Comparison of ENCODE assay signal across 9 cellular contexts in genomic region chr20:56391037-56391436, GRCh38. TPM values are rescaled to one million over a fixed set of nuclear protein-coding genes. Genes with fewer than 3 reads are reported as not detected.
DNase-seq lines count a peak whose midpoint lies in the region; ATAC-seq and TF ChIP-seq lines count a peak whose summit lies in the region.
"Had no signal": no experiment of that assay in that cellular context is flagged by ENCODE, and none has a peak within 500 bp of the region (broad histone marks: within the 10 kb centered on the region; RNA-seq: fewer than 3 reads in every experiment).

No MANE protein-coding gene starts in this region.

- H3K27ac Mint-ChIP-seq in CD8-positive, alpha-beta T cell = peak overlapping the region; percentile 52
- no peak overlapping the region for H3K27ac Mint-ChIP-seq in neural progenitor cell
- H3K27ac Mint-ChIP-seq: progenitor cell of endocrine pancreas had no signal

- H3K27me3 ChIP-seq in CD8-positive, alpha-beta T cell (ENCODE audit: insufficient read depth, low read length) = no peaks in the 10 kb centered on the region
- H3K27me3 ChIP-seq in MG63 (no peaks in the 10 kb centered on the region), colonic mucosa (no peaks in the 10 kb centered on the region), neural progenitor cell (no peaks in the 10 kb centered on the region)

- H3K9ac ChIP-seq in colonic mucosa (ENCODE audit: low read depth in 2 of 2, low read length in 2 of 2) (peak overlapping the region in 1 of 2 donors; percentile 65), neural progenitor cell (peak overlapping the region; percentile 53)

- peaks cover 9% of the 10 kb centered on the region for H3K36me3 ChIP-seq in CD8-positive, alpha-beta T cell (ENCODE audit: insufficient read depth, low read length)
- peaks cover 80% of the 10 kb centered on the region for H3K36me3 ChIP-seq in MG63
- H3K36me3 ChIP-seq in colonic mucosa = no peaks in the 10 kb centered on the region
- peaks cover 10% of the 10 kb centered on the region for H3K36me3 ChIP-seq in neural progenitor cell

- no peak for DNase-seq in CD8-positive, alpha-beta T cell
- DNase-seq in MG63 = no peak
- no peak for DNase-seq in colonic mucosa
- DNase-seq in neural progenitor cell (ENCODE audit: low spot score) = no peak
- DNase-seq in T1000 (lab: John Stamatoyannopoulos, UW) = no peak
- DNase-seq in middle frontal gyrus (ENCODE audit: extremely low spot score, low spot score) = no peak
- DNase-seq in NCI-H146 treated with DMSO at 0.1 percent for 48 hours (lab: John Stamatoyannopoulos, UW; ENCODE audit: unreplicated experiment) = no peak
- DNase-seq in SHP77 (lab: John Stamatoyannopoulos, UW) = no peak

- ATAC-seq in CD8-positive, alpha-beta T cell = no peak

- H2AFZ ChIP-seq in neural progenitor cell (replicated peaks) = no peak overlapping the region

- H3K4me3 ChIP-seq in CD8-positive, alpha-beta T cell (ENCODE audit: low read depth, low read length) = peak overlapping the region; percentile 46
- H3K4me3 ChIP-seq in MG63 (peak overlapping the region; percentile 78), colonic mucosa (peak overlapping the region; percentile 88), neural progenitor cell (peak overlapping the region; percentile 73)

- H4K20me1 ChIP-seq in neural progenitor cell (ENCODE audit: low read depth) = peaks cover 60% of the 10 kb centered on the region

- peaks cover 96% of the 10 kb centered on the region for H3K79me2 ChIP-seq in neural progenitor cell (ENCODE audit: low read depth)

- no peak overlapping the region for H3K4me3 Mint-ChIP-seq in CD8-positive, alpha-beta T cell
- no peak overlapping the region for H3K4me3 Mint-ChIP-seq in neural progenitor cell

- H3K9me3 Mint-ChIP-seq in CD8-positive, alpha-beta T cell = no peaks in the 10 kb centered on the region
- no peaks in the 10 kb centered on the region for H3K9me3 Mint-ChIP-seq in neural progenitor cell

- intact Hi-C loops in CD8-positive, alpha-beta T cell (cut with DNase I, micrococcal nuclease) = loop anchor here (5.0 to 10.0 kb wide), 2 partner anchors 954 to 1916 kb away; partner anchors contain the start of gene RAB22A (in 1 of the 2)
- intact Hi-C loops in colonic mucosa (cut with DNase I) = no loop called here

- CTCF ChIA-PET in CD8-positive, alpha-beta T cell (lab: Charles Lee) = no interaction called here

- peaks cover 26% of the 10 kb centered on the region for H3K4me1 Mint-ChIP-seq in CD8-positive, alpha-beta T cell (ENCODE audit: low read depth)
- peaks cover 32% of the 10 kb centered on the region for H3K4me1 Mint-ChIP-seq in neural progenitor cell

- no peak for TF ChIP-seq CTCF in CD8-positive, alpha-beta T cell (IDR thresholded peaks at IDR 0.05)
- TF ChIP-seq CTCF in colonic mucosa (IDR thresholded peaks at IDR 0.05) = no peak
- no peak for TF ChIP-seq CTCF in neural progenitor cell (IDR thresholded peaks at IDR 0.05)

- H3K36me3 Mint-ChIP-seq in CD8-positive, alpha-beta T cell = peaks cover 16% of the 10 kb centered on the region
- peaks cover 32% of the 10 kb centered on the region for H3K36me3 Mint-ChIP-seq in neural progenitor cell

- POLR2A ChIA-PET in CD8-positive, alpha-beta T cell (lab: Charles Lee) = interaction anchor here (0.7 to 2.6 kb wide), 3 partner anchors 32 to 1845 kb away, joined by 4 to 21 read pairs (median 9); partner anchors contain the start of genes FAM210B and RTF2

- H3K9me3 ChIP-seq in CD8-positive, alpha-beta T cell (ENCODE audit: low read length) = no peaks in the 10 kb centered on the region
- H3K9me3 ChIP-seq in MG63 = no peaks in the 10 kb centered on the region
- no peaks in the 10 kb centered on the region for H3K9me3 ChIP-seq in colonic mucosa
- H3K9me3 ChIP-seq in neural progenitor cell (ENCODE audit: low read depth) = no peaks in the 10 kb centered on the region

- H3K4me2 ChIP-seq in neural progenitor cell = peak overlapping the region; percentile 90

- no peaks in the 10 kb centered on the region for H3K27me3 Mint-ChIP-seq in CD8-positive, alpha-beta T cell (ENCODE audit: low read depth)
- no peaks in the 10 kb centered on the region for H3K27me3 Mint-ChIP-seq in neural progenitor cell (ENCODE audit: insufficient read depth, low read depth)
- H3K27me3 Mint-ChIP-seq: progenitor cell of endocrine pancreas had no signal

- no peak overlapping the region for H3K27ac ChIP-seq in CD8-positive, alpha-beta T cell (ENCODE audit: low read depth, low read length)
- H3K27ac ChIP-seq in colonic mucosa (peak overlapping the region; percentile 89), neural progenitor cell (no peak overlapping the region)

- H3F3A ChIP-seq in neural progenitor cell (ENCODE audit: low read depth) = peaks cover 7% of the 10 kb centered on the region

- H3K4me1 ChIP-seq in CD8-positive, alpha-beta T cell (ENCODE audit: insufficient read depth, low read length) = peaks cover 17% of the 10 kb centered on the region
- H3K4me1 ChIP-seq in colonic mucosa = peaks cover 6% of the 10 kb centered on the region
- H3K4me1 ChIP-seq in neural progenitor cell = peaks cover 21% of the 10 kb centered on the region

RNA-seq across cellular contexts. Expression of gene AURKA, which starts 1.0 kb away (rescaled TPM):
- under 1 TPM; 0.22 to 0.81 TPM for total RNA-seq in CD8-positive, alpha-beta T cell
- total RNA-seq in MG63 (2014; rRNA removed; shearing (Covaris generic); ENCODE audit: low replicate concordance) = 86.4 and 130 TPM in 2 replicates
- 10 to 100 TPM; 25.6 to 62.4 TPM for total RNA-seq in colonic mucosa
- total RNA-seq in neural progenitor cell (ENCODE audit: low replicate concordance) = 144 and 186 TPM in 2 replicates

RNA-seq across cellular contexts. Expression of gene CSTF1, which starts 1.4 kb away (rescaled TPM):
- total RNA-seq in CD8-positive, alpha-beta T cell = 10 to 100 TPM; 20.7 to 26.0 TPM
- total RNA-seq in MG63 (2014; rRNA removed; shearing (Covaris generic); ENCODE audit: low replicate concordance) = 68.6 and 135 TPM in 2 replicates
- total RNA-seq in colonic mucosa (10 to 100 TPM; 24.2 to 32.0 TPM), neural progenitor cell (ENCODE audit: low replicate concordance) (72.7 and 87.2 TPM in 2 replicates)

RNA-seq across cellular contexts. Expression of gene CASS4, which starts 21.0 kb away (rescaled TPM):
- total RNA-seq in CD8-positive, alpha-beta T cell = 10 to 100 TPM; 23.5 to 26.0 TPM
- total RNA-seq in MG63 (2014; rRNA removed; shearing (Covaris generic); ENCODE audit: low replicate concordance) = 0.07 and 0.25 TPM in 2 replicates
- total RNA-seq in colonic mucosa = under 1 TPM; 0.17 to 0.98 TPM
- 0.09 TPM in 1 of 2 replicates, not detected in the other for total RNA-seq in neural progenitor cell (ENCODE audit: low replicate concordance)

RNA-seq across cellular contexts. Expression of gene FAM210B, which starts 32.3 kb away (rescaled TPM):
- 10 to 100 TPM; 10.8 to 12.1 TPM for total RNA-seq in CD8-positive, alpha-beta T cell
- 12.2 and 14.0 TPM in 2 replicates for total RNA-seq in MG63 (2014; rRNA removed; shearing (Covaris generic); ENCODE audit: low replicate concordance)
- 10 to 100 TPM; 18.2 to 35.2 TPM for total RNA-seq in colonic mucosa
- total RNA-seq in neural progenitor cell (ENCODE audit: low replicate concordance) = 19.3 and 26.7 TPM in 2 replicates

Comparison
In these comparisons a context has a peak if more than half of its experiments do, and no peak if none do; other contexts are left out.
1. RNA of gene AURKA, which starts 1.0 kb away (total RNA-seq): 144 to 186 TPM in neural progenitor cell, 86.4 to 130 TPM in MG63 and 25.6 to 62.4 TPM in colonic mucosa; 0.22 to 0.81 TPM in CD8-positive, alpha-beta T cell; every median in the first group is over 10 times any median in the second.
2. RNA of gene CASS4, which starts 21.0 kb away (total RNA-seq): 23.5 to 26.0 TPM in CD8-positive, alpha-beta T cell; 0.17 to 0.98 TPM in colonic mucosa, 0.07 to 0.25 TPM in MG63 and 0.09 TPM in neural progenitor cell; every median in the first group is over 10 times any median in the second.
3. Peak in every context shown above with its lines, with median percentiles within 50 percentile points of each other: H3K4me3 ChIP-seq.